ENCODE assay signal across 1 cellular context in genomic region chr17:49241763-49242312, GRCh38.
TF ChIP-seq lines count a peak whose summit lies in the region.

No MANE protein-coding gene starts in this region.

TF ChIP-seq in K562, 482 proteins besides CTCF, POLR2A, EP300 and RAD21 (continued from another document and continues in another):
- no peak for TF ChIP-seq HCFC1 (IDR thresholded peaks at IDR 0.05; ENCODE audit: low read depth, low read length)
- TF ChIP-seq HDAC1 (IDR thresholded peaks at IDR 0.05), result peak in 1 of 2 experiments; percentile 70; a peak in 2 of 4 replicates
- TF ChIP-seq NR2F6 (CRISPR knock-in tag; IDR thresholded peaks at IDR 0.05), result no peak
- no peak for TF ChIP-seq ETV5 (CRISPR knock-in tag; IDR thresholded peaks at IDR 0.05; ENCODE audit: low read depth)
- TF ChIP-seq HSF4 (CRISPR knock-in tag; IDR thresholded peaks at IDR 0.05; ENCODE audit: borderline replicate concordance), result no peak
- no peak for TF ChIP-seq HNRNPL (IDR thresholded peaks at IDR 0.05; ENCODE audit: low read depth, low read length)
- TF ChIP-seq PHB2 (IDR thresholded peaks at IDR 0.05; ENCODE audit: low read depth), result no peak; the same call in 1 of the 2 replicates
- no peak for TF ChIP-seq CBX8 (IDR thresholded peaks at IDR 0.05; ENCODE audit: borderline replicate concordance, extremely low read depth, low read depth, low read length, poor library complexity, severe bottlenecking)
- no peak for TF ChIP-seq ZNF445 (CRISPR knock-in tag; IDR thresholded peaks at IDR 0.05; ENCODE audit: low read depth)
- no peak for TF ChIP-seq NONO (IDR thresholded peaks at IDR 0.05; ENCODE audit: low read depth in 2 of 2, low read length in 1 of 2)
- TF ChIP-seq ZNF589 (CRISPR knock-in tag; IDR thresholded peaks at IDR 0.05; ENCODE audit: low read depth), result no peak
- TF ChIP-seq ZNF764 (CRISPR knock-in tag; IDR thresholded peaks at IDR 0.05; ENCODE audit: low read depth), result no peak
- no peak for TF ChIP-seq TFAM (CRISPR knock-in tag; conservative IDR thresholded peaks at IDR 0.05)
- no peak for TF ChIP-seq NR2C2 (CRISPR knock-in tag; IDR thresholded peaks at IDR 0.05)
- peak; percentile 63; the same call in 1 of the 2 replicates for TF ChIP-seq NR2C2 (tag; IDR thresholded peaks at IDR 0.05)
- TF ChIP-seq PPARD (CRISPR knock-in tag; IDR thresholded peaks at IDR 0.05), result no peak
- no peak for TF ChIP-seq SETDB1 (IDR thresholded peaks at IDR 0.05; ENCODE audit: low read length)
- 0 out of 2 replicates have a peak, but pooled peaks have one; percentile 42 for TF ChIP-seq ZNF592 (IDR thresholded peaks at IDR 0.05)
- no peak for TF ChIP-seq IFI16 (CRISPR knock-in tag; IDR thresholded peaks at IDR 0.05)
- TF ChIP-seq CGGBP1 (CRISPR knock-in tag; IDR thresholded peaks at IDR 0.05), result no peak
- peak; percentile 57; the same call in 1 of the 2 replicates for TF ChIP-seq BHLHE40 (IDR thresholded peaks at IDR 0.05; ENCODE audit: low read length)
- TF ChIP-seq MCM7 (IDR thresholded peaks at IDR 0.05), result no peak
- TF ChIP-seq MXI1 (IDR thresholded peaks at IDR 0.05; ENCODE audit: low read depth, low read length), result no peak
- no peak for TF ChIP-seq ZNF347 (CRISPR knock-in tag; IDR thresholded peaks at IDR 0.05; ENCODE audit: low read depth)
- no peak for TF ChIP-seq ZMIZ1 (IDR thresholded peaks at IDR 0.05; ENCODE audit: low read depth in 2 of 2, low read length in 2 of 2)
- TF ChIP-seq MBD2 (IDR thresholded peaks at IDR 0.05; ENCODE audit: borderline replicate concordance, low read depth), result no peak
- 0 out of 2 replicates have a peak, but pooled peaks have one; percentile 53 for TF ChIP-seq EHMT2 (IDR thresholded peaks at IDR 0.05)
- TF ChIP-seq ERF (CRISPR knock-in tag; IDR thresholded peaks at IDR 0.05), result no peak
- TF ChIP-seq ELK1 (CRISPR knock-in tag; IDR thresholded peaks at IDR 0.05), result no peak
- TF ChIP-seq RREB1 (CRISPR knock-in tag; IDR thresholded peaks at IDR 0.05), result no peak
- 0 out of 4 replicates have a peak, but pooled peaks of 1 of the 2 experiments have one; percentile 19 for TF ChIP-seq RCOR1 (IDR thresholded peaks at IDR 0.05; ENCODE audit: borderline replicate concordance in 1 of 2, low read depth in 2 of 2, low read length in 2 of 2)
- TF ChIP-seq DMBX1 (CRISPR knock-in tag; IDR thresholded peaks at IDR 0.05; ENCODE audit: borderline replicate concordance), result no peak
- TF ChIP-seq SMAD2 (IDR thresholded peaks at IDR 0.05; ENCODE audit: low read depth, low read length), result no peak
- no peak for TF ChIP-seq MXD1 (CRISPR knock-in tag; IDR thresholded peaks at IDR 0.05; ENCODE audit: borderline replicate concordance, poor library complexity, severe bottlenecking)
- TF ChIP-seq ZBTB33 (CRISPR knock-in tag; IDR thresholded peaks at IDR 0.05), result no peak
- TF ChIP-seq ZKSCAN8 (CRISPR knock-in tag; IDR thresholded peaks at IDR 0.05), result peak; percentile 96
- TF ChIP-seq POLR2H (tag; IDR thresholded peaks at IDR 0.05; ENCODE audit: low read depth), result no peak
- no peak for TF ChIP-seq SRF (CRISPR knock-in tag; IDR thresholded peaks at IDR 0.05)
- no peak for TF ChIP-seq MAZ (CRISPR knock-in tag; conservative IDR thresholded peaks at IDR 0.05 in 1 of 2, IDR thresholded peaks at IDR 0.05 in 1 of 2)
- 0 out of 2 replicates have a peak, but pooled peaks have one; percentile 32 for TF ChIP-seq PYGO2 (tag; IDR thresholded peaks at IDR 0.05)
- TF ChIP-seq SREBF2 (CRISPR knock-in tag; IDR thresholded peaks at IDR 0.05), result no peak
- TF ChIP-seq RBM22 (IDR thresholded peaks at IDR 0.05; ENCODE audit: low read depth, low read length, poor library complexity, severe bottlenecking), result no peak
- TF ChIP-seq MYNN (IDR thresholded peaks at IDR 0.05), result no peak
- TF ChIP-seq MYNN (CRISPR knock-in tag; IDR thresholded peaks at IDR 0.05), result no peak
- TF ChIP-seq PHTF2 (CRISPR knock-in tag; IDR thresholded peaks at IDR 0.05), result no peak
- no peak for TF ChIP-seq SMAD1 (IDR thresholded peaks at IDR 0.05; ENCODE audit: low read depth, low read length, partially characterized antibody)
- TF ChIP-seq PHF8 (IDR thresholded peaks at IDR 0.05; ENCODE audit: borderline replicate concordance, low read length), result no peak
- TF ChIP-seq KLF16 (IDR thresholded peaks at IDR 0.05), result no peak
- no peak for TF ChIP-seq FOXP4 (CRISPR knock-in tag; IDR thresholded peaks at IDR 0.05; ENCODE audit: borderline replicate concordance)
- TF ChIP-seq RBM15 (IDR thresholded peaks at IDR 0.05; ENCODE audit: insufficient read depth, low read length), result no peak
